In genomic region chr6:139011980-139012379, GRCh38 we compare ENCODE assay signal across 1 cellular context.
TF ChIP-seq lines count a peak whose summit lies in the region.

No MANE protein-coding gene starts in this region.

TF ChIP-seq in HepG2, 621 proteins besides CTCF, POLR2A, EP300 and RAD21:
- no peak for TF ChIP-seq MAZ (IDR thresholded peaks at IDR 0.05; ENCODE audit: borderline replicate concordance, low read depth, low read length)
- TF ChIP-seq MAZ (CRISPR knock-in tag; IDR thresholded peaks at IDR 0.05; ENCODE audit: low read depth) = no peak
- TF ChIP-seq LCORL (IDR thresholded peaks at IDR 0.05) = no peak
- TF ChIP-seq LCORL (CRISPR knock-in tag; IDR thresholded peaks at IDR 0.05) = no peak
